Comparison of ENCODE assay signal across 1 cellular context in genomic region chr1:232993555-232993954, GRCh38.
TF ChIP-seq lines count a peak whose summit lies in the region.

No MANE protein-coding gene starts in this region.

TF ChIP-seq in HEK293, 187 proteins besides CTCF, POLR2A, EP300 and RAD21 (continued from another document):
- TF ChIP-seq AEBP2 (tag by site-specific recombination; IDR thresholded peaks at IDR 0.05; ENCODE audit: borderline replicate concordance) = no peak
- no peak for TF ChIP-seq ZNF600 (tag by site-specific recombination; IDR thresholded peaks at IDR 0.05)
- TF ChIP-seq ZNF266 (tag by site-specific recombination; IDR thresholded peaks at IDR 0.05; ENCODE audit: low read depth) = no peak
- TF ChIP-seq ZNF521 (tag by site-specific recombination; IDR thresholded peaks at IDR 0.05) = no peak
- no peak for TF ChIP-seq ZNF18 (tag by site-specific recombination; IDR thresholded peaks at IDR 0.05)
- no peak for TF ChIP-seq ZNF24 (tag by site-specific recombination; IDR thresholded peaks at IDR 0.05)
- no peak for TF ChIP-seq ZBTB7A (tag by site-specific recombination; IDR thresholded peaks at IDR 0.05; ENCODE audit: low read depth)
